Comparison of ENCODE assay signal across 2 cellular contexts in genomic region chr16:57845115-57845514, GRCh38.
TF ChIP-seq lines count a peak whose summit lies in the region.

No MANE protein-coding gene starts in this region.

TF ChIP-seq in HepG2, 621 proteins besides CTCF, POLR2A, EP300 and RAD21 (continues in another document):
- TF ChIP-seq CENPX (CRISPR knock-in tag; IDR thresholded peaks at IDR 0.05): no peak
- no peak for TF ChIP-seq TAF15 (IDR thresholded peaks at IDR 0.05; ENCODE audit: low read depth, low read length, poor library complexity, severe bottlenecking)
- no peak for TF ChIP-seq ATF5 (CRISPR knock-in tag; IDR thresholded peaks at IDR 0.05; ENCODE audit: low read depth)
- TF ChIP-seq HNRNPK (IDR thresholded peaks at IDR 0.05; ENCODE audit: low read depth, low read length, poor library complexity, severe bottlenecking): no peak
- TF ChIP-seq SALL1 (CRISPR knock-in tag; IDR thresholded peaks at IDR 0.05): peak; percentile 16; the same call in 1 of the 2 replicates
- no peak for TF ChIP-seq ZKSCAN8 (CRISPR knock-in tag; IDR thresholded peaks at IDR 0.05; ENCODE audit: borderline replicate concordance)
- TF ChIP-seq TCF7 (IDR thresholded peaks at IDR 0.05; ENCODE audit: low read depth): peak; percentile 70; the same call in 1 of the 2 replicates
- 0 out of 2 replicates have a peak, but pooled peaks have one; percentile 26 for TF ChIP-seq HNF4A (CRISPR knock-in tag; IDR thresholded peaks at IDR 0.05)
- no peak for TF ChIP-seq SMC3 (IDR thresholded peaks at IDR 0.05; ENCODE audit: low read length)
- no peak for TF ChIP-seq HINFP (CRISPR knock-in tag; IDR thresholded peaks at IDR 0.05; ENCODE audit: low read depth)
- TF ChIP-seq MAX (IDR thresholded peaks at IDR 0.05): 0 out of 2 replicates have a peak, but pooled peaks have one; percentile 21
- peak; percentile 59 for TF ChIP-seq PATZ1 (CRISPR knock-in tag; IDR thresholded peaks at IDR 0.05)
- TF ChIP-seq TOPORS (CRISPR knock-in tag; IDR thresholded peaks at IDR 0.05): no peak
- TF ChIP-seq ZNF598 (CRISPR knock-in tag; IDR thresholded peaks at IDR 0.05; ENCODE audit: borderline replicate concordance): no peak
- no peak for TF ChIP-seq KDM3A (CRISPR knock-in tag; IDR thresholded peaks at IDR 0.05; ENCODE audit: low read depth)
- no peak for TF ChIP-seq STAG1 (CRISPR knock-in tag; IDR thresholded peaks at IDR 0.05)
- TF ChIP-seq TBX3 (IDR thresholded peaks at IDR 0.05; ENCODE audit: borderline replicate concordance): peak; percentile 10; the same call in 1 of the 2 replicates
- no peak for TF ChIP-seq ZNF512 (CRISPR knock-in tag; IDR thresholded peaks at IDR 0.05)
- no peak for TF ChIP-seq KAT7 (CRISPR knock-in tag; IDR thresholded peaks at IDR 0.05; ENCODE audit: borderline replicate concordance)
- no peak for TF ChIP-seq ZBTB2 (CRISPR knock-in tag; IDR thresholded peaks at IDR 0.05; ENCODE audit: low read depth)
- no peak for TF ChIP-seq ETV6 (CRISPR knock-in tag; conservative IDR thresholded peaks at IDR 0.05)
- TF ChIP-seq JDP2 (CRISPR knock-in tag; IDR thresholded peaks at IDR 0.05; ENCODE audit: borderline replicate concordance): no peak
- no peak for TF ChIP-seq ZSCAN29 (CRISPR knock-in tag; conservative IDR thresholded peaks at IDR 0.05)
- TF ChIP-seq CEBPG (CRISPR knock-in tag; IDR thresholded peaks at IDR 0.05): peak; percentile 58
- TF ChIP-seq ATM (IDR thresholded peaks at IDR 0.05; ENCODE audit: borderline replicate concordance): no peak

TF ChIP-seq in K562, 482 proteins besides CTCF, POLR2A, EP300 and RAD21 (continues in another document):
- no peak for TF ChIP-seq NR2C2 (CRISPR knock-in tag; IDR thresholded peaks at IDR 0.05)
- TF ChIP-seq NR2C2 (tag; IDR thresholded peaks at IDR 0.05): no peak
- no peak for TF ChIP-seq ZNF740 (CRISPR knock-in tag; IDR thresholded peaks at IDR 0.05)
- no peak for TF ChIP-seq ZNF740 (tag; IDR thresholded peaks at IDR 0.05)
- TF ChIP-seq POLR2AphosphoS2 (IDR thresholded peaks at IDR 0.05; ENCODE audit: low read length): no peak
- no peak for TF ChIP-seq ARHGAP35 (IDR thresholded peaks at IDR 0.05; ENCODE audit: partially characterized antibody)
- 0 out of 2 replicates have a peak, but pooled peaks have one; percentile 33 for TF ChIP-seq ZNF584 (CRISPR knock-in tag; IDR thresholded peaks at IDR 0.05; ENCODE audit: low read depth)
- TF ChIP-seq FOXJ3 (CRISPR knock-in tag; IDR thresholded peaks at IDR 0.05): no peak
- TF ChIP-seq ZNF780A (CRISPR knock-in tag; IDR thresholded peaks at IDR 0.05): no peak
- no peak for TF ChIP-seq TFAM (CRISPR knock-in tag; conservative IDR thresholded peaks at IDR 0.05)
- TF ChIP-seq HBP1 (CRISPR knock-in tag; IDR thresholded peaks at IDR 0.05): no peak
- TF ChIP-seq CEBPG (CRISPR knock-in tag; IDR thresholded peaks at IDR 0.05): peak; percentile 87
- TF ChIP-seq CEBPG (tag; conservative IDR thresholded peaks at IDR 0.05 in 1 of 2, IDR thresholded peaks at IDR 0.05 in 1 of 2): peak in 1 of 2 experiments; percentile 68; a peak in 1 of 4 replicates
- TF ChIP-seq CUX1 (CRISPR knock-in tag; IDR thresholded peaks at IDR 0.05): no peak
- TF ChIP-seq TRIM24 (IDR thresholded peaks at IDR 0.05): peak in 1 of 2 experiments; percentile 14; a peak in 2 of 4 replicates
- TF ChIP-seq ZBTB17 (CRISPR knock-in tag; IDR thresholded peaks at IDR 0.05): no peak
- 0 out of 2 replicates have a peak, but pooled peaks have one; percentile 9 for TF ChIP-seq ATF3 (IDR thresholded peaks at IDR 0.05)
- TF ChIP-seq ATF3 (CRISPR knock-in tag; conservative IDR thresholded peaks at IDR 0.05): no peak
- TF ChIP-seq GABPA (tag; conservative IDR thresholded peaks at IDR 0.05; ENCODE audit: low read depth): no peak
- no peak for TF ChIP-seq E2F3 (CRISPR knock-in tag; IDR thresholded peaks at IDR 0.05)
- no peak for TF ChIP-seq CBFA2T2 (conservative IDR thresholded peaks at IDR 0.05)
- TF ChIP-seq MTA2 (IDR thresholded peaks at IDR 0.05; ENCODE audit: low read depth): no peak
- no peak for TF ChIP-seq ZNF280A (IDR thresholded peaks at IDR 0.05; ENCODE audit: low read depth, partially characterized antibody)
- no peak for TF ChIP-seq ZNF146 (CRISPR knock-in tag; IDR thresholded peaks at IDR 0.05; ENCODE audit: unreplicated experiment)
- TF ChIP-seq NRF1 (conservative IDR thresholded peaks at IDR 0.05 in 1 of 2, IDR thresholded peaks at IDR 0.05 in 1 of 2): no peak
- no peak for TF ChIP-seq ZNF407 (IDR thresholded peaks at IDR 0.05; ENCODE audit: low read depth)
